10 cellular contexts compared by ENCODE assay signal in the genomic region with DNA sequence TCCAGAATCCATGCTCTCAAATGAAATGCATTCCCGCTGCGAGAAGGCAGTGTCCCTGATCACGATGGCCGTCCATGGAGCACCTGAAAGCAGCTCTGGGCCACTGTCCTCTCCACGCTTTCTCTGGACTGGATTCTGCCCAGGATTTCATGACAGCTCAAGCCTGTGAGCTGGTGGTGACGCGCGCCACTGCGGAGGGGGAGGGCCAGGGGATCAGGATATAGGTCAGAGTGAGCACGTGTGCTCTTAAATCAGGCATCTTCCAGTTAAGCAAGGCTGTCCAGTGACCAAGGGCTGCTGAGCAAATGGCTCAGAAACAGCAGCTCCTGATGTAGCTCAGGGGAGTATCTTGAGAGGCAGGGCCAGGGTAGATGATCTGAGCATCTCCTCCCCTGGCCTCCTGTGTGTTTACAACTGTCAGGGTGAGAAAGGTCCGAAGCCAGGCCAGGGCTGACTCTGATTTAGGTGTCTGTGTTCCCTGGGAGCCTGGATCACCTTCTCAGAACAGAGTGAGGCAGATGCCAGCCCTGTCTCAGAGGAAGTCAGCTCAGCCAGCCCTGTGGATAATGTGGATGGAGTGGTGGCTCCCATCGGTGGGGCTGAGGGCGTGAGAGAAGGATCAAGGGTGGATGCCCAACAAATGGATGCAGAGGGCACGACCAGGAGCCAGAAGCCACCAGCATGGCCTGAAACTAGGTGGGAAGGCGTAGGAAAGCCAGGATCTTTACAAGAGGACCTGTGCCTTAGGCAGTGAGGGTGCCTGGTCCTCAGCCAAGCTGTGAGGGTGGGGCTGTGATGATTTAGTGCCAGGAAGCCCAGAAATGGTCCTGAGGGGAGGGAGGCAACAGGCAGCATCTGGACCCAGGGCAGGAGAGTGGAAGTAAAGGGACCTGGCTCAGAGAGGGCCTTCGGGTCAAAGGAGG. TPM values are rescaled to one million over a fixed set of nuclear protein-coding genes. Genes with fewer than 3 reads are reported as not detected.
A peak's percentile ranks its signal among the peaks of the same experiment; 100 is the strongest.
DNase-seq lines count a peak whose midpoint lies in the region; ATAC-seq and TF ChIP-seq lines count a peak whose summit lies in the region.
"Had no signal": no experiment of that assay in that cellular context is flagged by ENCODE, and none has a peak within 500 bp of the region (broad histone marks: within the 10 kb centered on the region; RNA-seq: fewer than 3 reads in every experiment).

No MANE protein-coding gene starts in this region.

- no peaks in the 10 kb centered on the region for H3K4me1 ChIP-seq in CD8-positive, alpha-beta memory T cell (ENCODE audit: insufficient read depth, low read length)

- ATAC-seq in T-cell (replicated peaks in 1 of 4) (no peak), GM21786 (IDR thresholded peaks at IDR 0.05; ENCODE audit: unreplicated experiment) (no peak)

- DNase-seq in CD8-positive, alpha-beta memory T cell, result no peak
- no peak for DNase-seq in T-cell
- DNase-seq in fibroblast of pulmonary artery (ENCODE audit: low read depth), result peak; percentile 73
- DNase-seq in progenitor cell of endocrine pancreas (ENCODE audit: low spot score, unreplicated experiment), result no peak
- no peak for DNase-seq in COLO829 (ENCODE audit: low spot score)
- no peak for DNase-seq in head of caudate nucleus
- DNase-seq in NCI-H146 treated with DMSO at 0.1 percent for 48 hours (lab: John Stamatoyannopoulos, UW; ENCODE audit: unreplicated experiment), result no peak
- DNase-seq: MG63, T-helper 9 cell had no signal

- TF ChIP-seq CTCF in fibroblast of pulmonary artery (IDR thresholded peaks at IDR 0.05; ENCODE audit: low read length, missing control alignments) (no peak), progenitor cell of endocrine pancreas (IDR thresholded peaks at IDR 0.05; ENCODE audit: unreplicated experiment) (no peak)

- no peaks in the 10 kb centered on the region for H3K27me3 ChIP-seq in CD8-positive, alpha-beta memory T cell (ENCODE audit: insufficient read depth, low read length, poor library complexity, severe bottlenecking)
- H3K27me3 ChIP-seq: MG63 had no signal

- H3K4me3 ChIP-seq in CD8-positive, alpha-beta memory T cell (ENCODE audit: low read length), result no peak overlapping the region
- no peak overlapping the region for H3K4me3 ChIP-seq in fibroblast of pulmonary artery (replicated peaks; ENCODE audit: low read depth, low read length)
- H3K4me3 ChIP-seq: MG63 had no signal

- H3K9me3 ChIP-seq in CD8-positive, alpha-beta memory T cell (ENCODE audit: low read length), result no peaks in the 10 kb centered on the region
- H3K9me3 ChIP-seq: MG63 had no signal

- H3K27me3 Mint-ChIP-seq in CD8-positive, alpha-beta memory T cell, result no peaks in the 10 kb centered on the region
- H3K27me3 Mint-ChIP-seq in T-cell (no peaks in the 10 kb centered on the region), progenitor cell of endocrine pancreas (no peaks in the 10 kb centered on the region)

- POLR2A ChIA-PET in CD8-positive, alpha-beta memory T cell (lab: Charles Lee), result no interaction called here
- POLR2A ChIA-PET in T-cell (lab: Charles Lee), result interaction anchor here in 1 of 2 donors (0.6 kb wide), 2 partner anchors 32 to 88 kb away, joined by 3 to 4 read pairs; no protein-coding TSS in a partner anchor

- CTCF ChIA-PET in CD8-positive, alpha-beta memory T cell (lab: Charles Lee), result interaction anchor here (1.6 kb wide), 1 partner anchor 34 kb away, joined by 5 read pairs; no protein-coding TSS in a partner anchor
- CTCF ChIA-PET in T-cell (lab: Charles Lee), result interaction anchor here in 1 of 2 donors (0.5 kb wide), 1 partner anchor 251 kb away, joined by 4 read pairs; no protein-coding TSS in a partner anchor

- H3K36me3 ChIP-seq in CD8-positive, alpha-beta memory T cell (ENCODE audit: insufficient read depth, low read length), result peaks cover 28% of the 10 kb centered on the region

- H3K27ac ChIP-seq in CD8-positive, alpha-beta memory T cell (ENCODE audit: low read depth, low read length), result no peak overlapping the region

- intact Hi-C loops in head of caudate nucleus (cut with DNase I), result no loop called here

- no peaks in the 10 kb centered on the region for H3K9me3 Mint-ChIP-seq in CD8-positive, alpha-beta memory T cell
- H3K9me3 Mint-ChIP-seq in T-cell, result no peaks in the 10 kb centered on the region
- no peaks in the 10 kb centered on the region for H3K9me3 Mint-ChIP-seq in progenitor cell of endocrine pancreas (ENCODE audit: low read depth)

- peak overlapping the region in 7 of 8 donors; percentile 64 to 95 (median 91) for H3K27ac Mint-ChIP-seq in CD8-positive, alpha-beta memory T cell
- H3K27ac Mint-ChIP-seq in T-cell (peak overlapping the region; percentile 72 to 84), progenitor cell of endocrine pancreas (peak overlapping the region; percentile 77)

- peaks cover 34 to 60% (median 47%) of the 10 kb centered on the region in 3 donors for H3K4me1 Mint-ChIP-seq in CD8-positive, alpha-beta memory T cell
- peaks cover 12 to 66% (median 60%) of the 10 kb centered on the region in 3 donors for H3K4me1 Mint-ChIP-seq in T-cell
- H3K4me1 Mint-ChIP-seq in progenitor cell of endocrine pancreas (ENCODE audit: low read depth), result no peaks in the 10 kb centered on the region

- peak overlapping the region in 4 of 7 donors; percentile 13 to 88 (median 42) for H3K4me3 Mint-ChIP-seq in CD8-positive, alpha-beta memory T cell
- H3K4me3 Mint-ChIP-seq in T-cell (no peak overlapping the region), progenitor cell of endocrine pancreas (ENCODE audit: low read depth) (no peak overlapping the region)

- H3K36me3 Mint-ChIP-seq in CD8-positive, alpha-beta memory T cell, result peaks cover 10 to 78% (median 38%) of the 10 kb centered on the region in 3 donors
- H3K36me3 Mint-ChIP-seq in T-cell, result peaks cover 69% of the 10 kb centered on the region
- H3K36me3 Mint-ChIP-seq in progenitor cell of endocrine pancreas (ENCODE audit: insufficient read depth), result peaks cover 18% of the 10 kb centered on the region

RNA-seq across cellular contexts. Expression of a gene that starts 55.3 kb away (rescaled TPM):
- 10 to 100 TPM; 24.0 to 28.4 TPM for total RNA-seq in CD8-positive, alpha-beta memory T cell
- polyA plus RNA-seq in CD8-positive, alpha-beta memory T cell, result 44.3 TPM
- total RNA-seq in T-cell, result 10 to 100 TPM; 33.8 to 62.7 (median 55.5) TPM
- 4.2 and 5.4 TPM in 2 replicates for total RNA-seq in progenitor cell of endocrine pancreas

Comparison
In these comparisons a context has a peak if more than half of its experiments do, and no peak if none do; other contexts are left out.
1. H3K4me3 Mint-ChIP-seq: peak in CD8-positive, alpha-beta memory T cell (4 of 7); none in T-cell (0 of 3) and progenitor cell of endocrine pancreas (single experiment).
2. Peak in every context shown above with its lines, with median percentiles within 50 percentile points of each other: H3K27ac Mint-ChIP-seq.